Comparison of ENCODE assay signal across 7 cellular contexts in the genomic region with DNA sequence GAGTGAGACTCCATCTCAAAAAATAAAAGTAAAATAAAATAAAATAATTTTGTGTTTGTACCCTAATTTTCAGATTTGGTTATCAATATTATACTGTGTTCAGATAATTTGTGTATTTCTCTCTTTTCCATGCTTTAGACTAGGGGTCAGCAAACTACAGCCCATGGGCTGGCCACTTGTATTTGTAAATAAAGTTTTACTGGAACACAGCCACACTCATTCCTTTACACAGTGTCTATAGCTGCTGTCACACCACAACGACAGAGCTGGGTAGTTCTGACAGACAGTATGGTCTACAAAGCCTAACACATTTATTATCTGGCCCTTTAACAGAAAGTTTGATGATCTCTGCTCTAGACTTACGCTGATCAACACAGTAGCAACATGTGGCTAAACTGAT. TPM values are rescaled to one million over a fixed set of nuclear protein-coding genes. Genes with fewer than 3 reads are reported as not detected.
"Had no signal": no experiment of that assay in that cellular context is flagged by ENCODE, and none has a peak within 500 bp of the region (broad histone marks: within the 10 kb centered on the region; RNA-seq: fewer than 3 reads in every experiment).

No MANE protein-coding gene starts in this region.

- H3K27ac ChIP-seq: HL-60, KMS-11 had no signal

- H3K9ac ChIP-seq: KMS-11 had no signal

- H3K27ac Mint-ChIP-seq: IgD-negative memory B cell had no signal

- H3K4me2 ChIP-seq: KMS-11 had no signal

- H3K4me1 Mint-ChIP-seq: IgD-negative memory B cell had no signal

- H3K4me3 Mint-ChIP-seq: IgD-negative memory B cell had no signal

- FAIRE-seq: HTR-8/SVneo had no signal

- DNase-seq: IMR-90, KBM-7, KG1 had no signal

RNA-seq across cellular contexts. Expression of gene SNORC, which starts 43.8 kb away (rescaled TPM):
- polyA plus RNA-seq: IgD-negative memory B cell had no signal
